14 cellular contexts compared by ENCODE assay signal in genomic region chr2:162581931-162582330, GRCh38.
"Had no signal": no experiment of that assay in that cellular context is flagged by ENCODE, and none has a peak within 500 bp of the region (broad histone marks: within the 10 kb centered on the region; RNA-seq: fewer than 3 reads in every experiment).

No MANE protein-coding gene starts in this region.

- H3K27ac ChIP-seq: breast epithelium, esophagus squamous epithelium, pancreas, tibial nerve had no signal

- H3K36me3 ChIP-seq: breast epithelium, esophagus squamous epithelium, pancreas, tibial nerve had no signal

- H3K9me3 ChIP-seq: breast epithelium, esophagus squamous epithelium, pancreas, tibial nerve had no signal

- H3K27me3 ChIP-seq: breast epithelium, esophagus squamous epithelium, pancreas, tibial nerve had no signal

- FAIRE-seq: colon, pancreas, small intestine had no signal

- ATAC-seq: stimulated activated effector memory CD8-positive, alpha-beta T cell treated with anti-CD3 and anti-CD28 coated beads, Interleukin-12 subunit alpha, Interleukin-12 subunit beta, amount 100 ng/mL, for 72 hours had no signal

- H3K4me1 ChIP-seq: breast epithelium, esophagus squamous epithelium, tibial nerve had no signal

- DNase-seq: activated CD4-positive, alpha-beta T cell treated with anti-CD3 and anti-CD28 coated beads, Interleukin-2, amount 50 U/mL, for 4 hours; activated CD4-positive, CD25-positive, alpha-beta regulatory T cell treated with anti-CD3 and anti-CD28 coated beads, Interleukin-2, amount 50 U/mL, for 72 hours; activated gamma-delta T cell; activated T-cell treated with anti-CD3 and anti-CD28 coated beads, Interleukin-2, amount 50 U/mL, for 48 hours; anterior cingulate cortex; esophagus squamous epithelium; foreskin fibroblast; glutamatergic neuron had no signal

- H3K4me3 ChIP-seq: breast epithelium, esophagus squamous epithelium, pancreas, tibial nerve had no signal
